ENCODE assay signal across 24 cellular contexts in genomic region chr6:67210450-67210849, GRCh38.
DNase-seq lines count a peak whose midpoint lies in the region; ATAC-seq and TF ChIP-seq lines count a peak whose summit lies in the region.
"Had no signal": no experiment of that assay in that cellular context is flagged by ENCODE, and none has a peak within 500 bp of the region (broad histone marks: within the 10 kb centered on the region; RNA-seq: fewer than 3 reads in every experiment).

No MANE protein-coding gene starts in this region.

- WGBS in body of pancreas, 2 donors = 19% methylated on average over 1 of the region's 1 CpG

- CTCF ChIA-PET in RWPE1 (lab: Yijun Ruan, JAX) = interaction anchor here (0.5 kb wide), 1 partner anchor 399 kb away, joined by 3 read pairs; no protein-coding TSS in a partner anchor

- no peak for TF ChIP-seq POLR2A in body of pancreas (IDR thresholded peaks at IDR 0.05)

- no peaks in the 10 kb centered on the region for H3K9me3 ChIP-seq in Karpas-422 (ENCODE audit: low read length)
- H3K9me3 ChIP-seq in body of pancreas = no peaks in the 10 kb centered on the region
- H3K9me3 ChIP-seq: gastroesophageal sphincter, MG63, SJSA1, transverse colon had no signal

- no peaks in the 10 kb centered on the region for H3K79me2 ChIP-seq in Karpas-422 (ENCODE audit: low read length)

- H3K9ac ChIP-seq in Karpas-422 (ENCODE audit: low read length) = no peak overlapping the region

- no peaks in the 10 kb centered on the region for H4K20me1 ChIP-seq in Karpas-422 (ENCODE audit: insufficient read depth, low read depth, low read length)

- H3K36me3 ChIP-seq in Karpas-422 (ENCODE audit: insufficient read depth, low read length) = no peaks in the 10 kb centered on the region
- no peaks in the 10 kb centered on the region for H3K36me3 ChIP-seq in body of pancreas (replicated peaks in 1 of 2; ENCODE audit: insufficient read depth in 1 of 2, low read depth in 2 of 2)
- H3K36me3 ChIP-seq: gastroesophageal sphincter, MG63, SJSA1, transverse colon had no signal

- POLR2A ChIA-PET in RWPE1 (lab: Yijun Ruan, JAX; ENCODE audit: low non-redundant PET) = no interaction called here

- no peak overlapping the region for H3K4me3 ChIP-seq in Karpas-422 (ENCODE audit: low read length)
- no peak overlapping the region for H3K4me3 ChIP-seq in cardiac fibroblast (replicated peaks in 1 of 2; ENCODE audit: low read depth in 2 of 2, low read length in 2 of 2)
- H3K4me3 ChIP-seq in body of pancreas = no peak overlapping the region
- H3K4me3 ChIP-seq: gastroesophageal sphincter, MG63, SJSA1, transverse colon had no signal

- ATAC-seq in body of pancreas (no peak), HG03095 (IDR thresholded peaks at IDR 0.05; ENCODE audit: unreplicated experiment) (no peak), HG03520 (IDR thresholded peaks at IDR 0.05; ENCODE audit: unreplicated experiment) (no peak)
- ATAC-seq: activated T-cell treated with anti-CD3 and anti-CD28 coated beads, Interleukin-2, amount 50 U/mL, for 72 hours; gastroesophageal sphincter had no signal

- 0 out of 2 replicates have a peak overlapping the region, but pooled peaks have one; percentile 1 for H2AFZ ChIP-seq in Karpas-422 (ENCODE audit: low read length)

- no peak overlapping the region for H3K4me2 ChIP-seq in Karpas-422 (ENCODE audit: low read depth, low read length, poor library complexity, severe bottlenecking)

- no peak for DNase-seq in Karpas-422
- DNase-seq in RWPE1 (ENCODE audit: low spot score) = peak; percentile 31
- peak; percentile 47 to 55 for DNase-seq in cardiac fibroblast (ENCODE audit: low read depth in 2 of 2)
- DNase-seq in non-pigmented ciliary epithelial cell (ENCODE audit: low read depth) = peak; percentile 52
- no peak for DNase-seq in body of pancreas
- DNase-seq: activated CD4-positive, alpha-beta T cell treated with anti-CD3 and anti-CD28 coated beads, Interleukin-2, amount 10 ng/mL, durations not matched to agents 24 days and 14 days; activated naive CD4-positive, alpha-beta T cell treated with anti-CD3 and anti-CD28 coated beads for 36 hours; activated T-cell treated with anti-CD3 and anti-CD28 coated beads, Interleukin-2, amount 50 U/mL, for 72 hours; CD4-positive, alpha-beta memory T cell; effector CD4-positive, alpha-beta T cell; erythroblast; IMR-90; mammary epithelial cell; MG63; NCI-H1436; NCI-H2107; NCI-H510A; NK-92 treated with Interleukin-12 subunit alpha and Interleukin-12 subunit beta, amount 100 ng/mL, for 24 hours; transverse colon had no signal

- no peak for TF ChIP-seq CTCF in RWPE1 (conservative IDR thresholded peaks at IDR 0.05; ENCODE audit: low read depth)
- no peak for TF ChIP-seq CTCF in cardiac fibroblast (IDR thresholded peaks at IDR 0.05; ENCODE audit: low read depth, low read length)
- no peak for TF ChIP-seq CTCF in body of pancreas (IDR thresholded peaks at IDR 0.05)

- intact Hi-C loops in body of pancreas (cut with DNase I) = no loop called here

- H3K27ac ChIP-seq in Karpas-422 (ENCODE audit: low read length) = no peak overlapping the region
- H3K27ac ChIP-seq in RWPE1 = no peak overlapping the region
- H3K27ac ChIP-seq in body of pancreas = no peak overlapping the region
- H3K27ac ChIP-seq: gastroesophageal sphincter, SJSA1, transverse colon, VCaP had no signal

- H3K4me1 ChIP-seq in Karpas-422 (ENCODE audit: low read length) (no peaks in the 10 kb centered on the region), body of pancreas (no peaks in the 10 kb centered on the region)
- H3K4me1 ChIP-seq: gastroesophageal sphincter, SJSA1, transverse colon had no signal

- H3K9me2 ChIP-seq in Karpas-422 (replicated peaks; ENCODE audit: insufficient read depth, low read length) = no peaks in the 10 kb centered on the region

- H3K27me3 ChIP-seq in Karpas-422 (ENCODE audit: low read length) (no peaks in the 10 kb centered on the region), body of pancreas (no peaks in the 10 kb centered on the region)
- H3K27me3 ChIP-seq: gastroesophageal sphincter, MG63, SJSA1, transverse colon had no signal

Comparison
In these comparisons a context has a peak if more than half of its experiments do, and no peak if none do; other contexts are left out.
1. DNase-seq: peak in RWPE1 (single experiment), cardiac fibroblast (2 of 2) and non-pigmented ciliary epithelial cell (single experiment); none in Karpas-422 (single experiment) and body of pancreas (0 of 4).